ENCODE assay signal across 33 cellular contexts in genomic region chr13:54016548-54016947, GRCh38.
"Had no signal": no experiment of that assay in that cellular context is flagged by ENCODE, and none has a peak within 500 bp of the region (broad histone marks: within the 10 kb centered on the region; RNA-seq: fewer than 3 reads in every experiment).

No MANE protein-coding gene starts in this region.

- H3K36me3 Mint-ChIP-seq: activated CD4-positive, alpha-beta memory T cell treated with anti-CD3 and anti-CD28 coated beads for 36 hours; activated CD8-positive, alpha-beta memory T cell treated with anti-CD3 and anti-CD28 coated beads, Interleukin-2, amount 10 ng/mL, durations not matched to agents 7 days and 5 days; activated naive CD4-positive, alpha-beta T cell treated with anti-CD3 and anti-CD28 coated beads, Interleukin-2, amount 50 U/mL, for 24 hours; activated naive CD8-positive, alpha-beta T cell treated with anti-CD3 and anti-CD28 coated beads for 36 hours had no signal

- H3K27me3 ChIP-seq: adrenal gland, body of pancreas, breast epithelium, cardiac muscle cell, colonic mucosa, esophagus squamous epithelium, gastroesophageal sphincter had no signal

- ATAC-seq: activated CD4-positive, alpha-beta T cell treated with anti-CD3 and anti-CD28 coated beads for 36 hours; activated CD8-positive, alpha-beta memory T cell treated with anti-CD3 and anti-CD28 coated beads, Interleukin-2, amount 10 ng/mL, durations not matched to agents 7 days and 5 days; activated CD8-positive, alpha-beta T cell treated with anti-CD3 and anti-CD28 coated beads, Interleukin-2, amount 10 ng/mL, durations not matched to agents 7 days and 5 days; activated naive CD8-positive, alpha-beta T cell treated with anti-CD3 and anti-CD28 coated beads, Interleukin-2, amount 50 U/mL, for 24 hours; body of pancreas; gastroesophageal sphincter had no signal

- H3K9me3 Mint-ChIP-seq: activated naive CD4-positive, alpha-beta T cell treated with anti-CD3 and anti-CD28 coated beads, Interleukin-2, amount 50 U/mL, for 24 hours had no signal

- H3K27me3 Mint-ChIP-seq: activated CD4-positive, alpha-beta memory T cell treated with anti-CD3 and anti-CD28 coated beads for 36 hours; activated CD4-positive, alpha-beta T cell treated with anti-CD3 and anti-CD28 coated beads for 36 hours; activated CD4-positive, alpha-beta T cell treated with anti-CD3 and anti-CD28 coated beads, Interleukin-2, amount 10 ng/mL, durations not matched to agents 24 days and 14 days; activated CD8-positive, alpha-beta memory T cell treated with anti-CD3 and anti-CD28 coated beads, Interleukin-2, amount 10 ng/mL, durations not matched to agents 7 days and 5 days; activated naive CD4-positive, alpha-beta T cell treated with anti-CD3 and anti-CD28 coated beads, Interleukin-2, amount 50 U/mL, for 24 hours; activated naive CD8-positive, alpha-beta T cell treated with anti-CD3 and anti-CD28 coated beads for 36 hours; activated naive CD8-positive, alpha-beta T cell treated with anti-CD3 and anti-CD28 coated beads, Interleukin-2, amount 50 U/mL, for 24 hours had no signal

- DNase-seq: activated CD4-positive, alpha-beta memory T cell treated with anti-CD3 and anti-CD28 coated beads for 36 hours; activated CD4-positive, alpha-beta T cell treated with anti-CD3 and anti-CD28 coated beads for 36 hours; activated CD4-positive, alpha-beta T cell treated with anti-CD3 and anti-CD28 coated beads, Interleukin-2, amount 10 ng/mL, durations not matched to agents 24 days and 14 days; activated CD4-positive, CD25-positive, alpha-beta regulatory T cell; activated CD4-positive, CD25-positive, alpha-beta regulatory T cell treated with anti-CD3 and anti-CD28 coated beads, Interleukin-2, amount 50 U/mL, for 72 hours; activated CD8-positive, alpha-beta memory T cell treated with anti-CD3 and anti-CD28 coated beads, Interleukin-2, amount 10 ng/mL, durations not matched to agents 7 days and 5 days; activated CD8-positive, alpha-beta memory T cell treated with anti-CD3 and anti-CD28 coated beads, Interleukin-2, amount 50 U/mL, for 4 hours; activated CD8-positive, alpha-beta T cell treated with anti-CD3 and anti-CD28 coated beads, Interleukin-2, amount 10 ng/mL, durations not matched to agents 7 days and 5 days; activated effector memory CD4-positive, alpha-beta T cell treated with anti-CD3 and anti-CD28 coated beads, Interleukin-2, amount 50 U/mL, for 16 hours; activated naive CD4-positive, alpha-beta T cell treated with anti-CD3 and anti-CD28 coated beads for 36 hours; activated naive CD8-positive, alpha-beta T cell treated with anti-CD3 and anti-CD28 coated beads for 36 hours; activated naive CD8-positive, alpha-beta T cell treated with anti-CD3 and anti-CD28 coated beads, Interleukin-2, amount 50 U/mL, for 24 hours; activated T-cell treated with anti-CD3 and anti-CD28 coated beads, Interleukin-2, amount 50 U/mL, for 1 hour; activated T-cell treated with anti-CD3 and anti-CD28 coated beads, Interleukin-2, amount 50 U/mL, for 48 hours; adrenal gland; amygdala; aorta; body of pancreas; central memory CD4-positive, alpha-beta T cell; cerebellar nuclear complex; colonic mucosa; effector CD8-positive, alpha-beta T cell; esophagus squamous epithelium; foreskin melanocyte; head of caudate nucleus; T-helper 2 cell had no signal

- H3K4me3 ChIP-seq: adrenal gland, body of pancreas, breast epithelium, cardiac muscle cell, colonic mucosa, esophagus squamous epithelium, gastroesophageal sphincter had no signal

- H3K9me3 ChIP-seq: adrenal gland, body of pancreas, breast epithelium, colonic mucosa, esophagus squamous epithelium, gastroesophageal sphincter had no signal

- H3K27ac ChIP-seq: adrenal gland, body of pancreas, breast epithelium, cardiac muscle cell, colonic mucosa, epithelial cell of prostate, esophagus squamous epithelium, gastroesophageal sphincter had no signal

- H3K4me1 Mint-ChIP-seq: activated CD4-positive, alpha-beta T cell treated with anti-CD3 and anti-CD28 coated beads for 36 hours; activated CD4-positive, alpha-beta T cell treated with anti-CD3 and anti-CD28 coated beads, Interleukin-2, amount 10 ng/mL, durations not matched to agents 24 days and 14 days; activated CD8-positive, alpha-beta memory T cell treated with anti-CD3 and anti-CD28 coated beads, Interleukin-2, amount 10 ng/mL, durations not matched to agents 7 days and 5 days; activated naive CD4-positive, alpha-beta T cell treated with anti-CD3 and anti-CD28 coated beads, Interleukin-2, amount 50 U/mL, for 24 hours; activated naive CD8-positive, alpha-beta T cell treated with anti-CD3 and anti-CD28 coated beads for 36 hours; activated naive CD8-positive, alpha-beta T cell treated with anti-CD3 and anti-CD28 coated beads, Interleukin-2, amount 50 U/mL, for 24 hours had no signal

- H3K4me3 Mint-ChIP-seq: activated CD4-positive, alpha-beta memory T cell treated with anti-CD3 and anti-CD28 coated beads for 36 hours; activated CD4-positive, alpha-beta T cell treated with anti-CD3 and anti-CD28 coated beads for 36 hours; activated CD4-positive, alpha-beta T cell treated with anti-CD3 and anti-CD28 coated beads, Interleukin-2, amount 10 ng/mL, durations not matched to agents 24 days and 14 days; activated CD8-positive, alpha-beta memory T cell treated with anti-CD3 and anti-CD28 coated beads, Interleukin-2, amount 10 ng/mL, durations not matched to agents 7 days and 5 days; activated CD8-positive, alpha-beta T cell treated with anti-CD3 and anti-CD28 coated beads, Interleukin-2, amount 10 ng/mL, durations not matched to agents 7 days and 5 days; activated naive CD4-positive, alpha-beta T cell treated with anti-CD3 and anti-CD28 coated beads for 36 hours; activated naive CD4-positive, alpha-beta T cell treated with anti-CD3 and anti-CD28 coated beads, Interleukin-2, amount 50 U/mL, for 24 hours; activated naive CD8-positive, alpha-beta T cell treated with anti-CD3 and anti-CD28 coated beads for 36 hours; activated naive CD8-positive, alpha-beta T cell treated with anti-CD3 and anti-CD28 coated beads, Interleukin-2, amount 50 U/mL, for 24 hours; activated T-helper 1 cell treated with anti-CD3 and anti-CD28 coated beads, Interleukin-12 subunit alpha, Interleukin-12 subunit beta, Interleukin-2, Interleukin-4 antibody, amounts not matched to agents 30 ng/mL and 10 ng/mL and 1 ng/mL, durations not matched to agents 14 hours and 24 hours and 36 hours had no signal

- H3K36me3 ChIP-seq: adrenal gland, breast epithelium, cardiac muscle cell, colonic mucosa, esophagus squamous epithelium, gastroesophageal sphincter had no signal

- H3K27ac Mint-ChIP-seq: activated CD4-positive, alpha-beta memory T cell treated with anti-CD3 and anti-CD28 coated beads for 36 hours; activated CD4-positive, alpha-beta T cell treated with anti-CD3 and anti-CD28 coated beads for 36 hours; activated CD4-positive, alpha-beta T cell treated with anti-CD3 and anti-CD28 coated beads, Interleukin-2, amount 10 ng/mL, durations not matched to agents 24 days and 14 days; activated CD8-positive, alpha-beta memory T cell treated with anti-CD3 and anti-CD28 coated beads, Interleukin-2, amount 10 ng/mL, durations not matched to agents 7 days and 5 days; activated CD8-positive, alpha-beta T cell treated with anti-CD3 and anti-CD28 coated beads, Interleukin-2, amount 10 ng/mL, durations not matched to agents 7 days and 5 days; activated naive CD4-positive, alpha-beta T cell treated with anti-CD3 and anti-CD28 coated beads for 36 hours; activated naive CD4-positive, alpha-beta T cell treated with anti-CD3 and anti-CD28 coated beads, Interleukin-2, amount 50 U/mL, for 24 hours; activated naive CD8-positive, alpha-beta T cell treated with anti-CD3 and anti-CD28 coated beads for 36 hours; activated naive CD8-positive, alpha-beta T cell treated with anti-CD3 and anti-CD28 coated beads, Interleukin-2, amount 50 U/mL, for 24 hours; activated T-helper 1 cell treated with anti-CD3 and anti-CD28 coated beads, Interleukin-12 subunit alpha, Interleukin-12 subunit beta, Interleukin-2, Interleukin-4 antibody, amounts not matched to agents 30 ng/mL and 10 ng/mL and 1 ng/mL, durations not matched to agents 14 hours and 24 hours and 36 hours; activated T-helper 2 cell treated with anti-CD3 and anti-CD28 coated beads, Interferon-gamma antibody, Interleukin-2, Interleukin-4, amounts not matched to agents 10 μg/mL and 5 μg/mL and 100 μg/mL, durations not matched to agents 14 hours and 24 hours and 36 hours had no signal

- H3K4me1 ChIP-seq: adrenal gland, body of pancreas, breast epithelium, colonic mucosa, esophagus squamous epithelium, gastroesophageal sphincter had no signal
